In genomic region chr1:1157426-1157913, GRCh38 we compare ENCODE assay signal across 8 cellular contexts. TPM values are rescaled to one million over a fixed set of nuclear protein-coding genes. Genes with fewer than 3 reads are reported as not detected.
DNase-seq lines count a peak whose midpoint lies in the region; ATAC-seq and TF ChIP-seq lines count a peak whose summit lies in the region.

No MANE protein-coding gene starts in this region.

- no peaks in the 10 kb centered on the region for H3K4me1 Mint-ChIP-seq in activated naive CD4-positive, alpha-beta T cell treated with anti-CD3 and anti-CD28 coated beads for 36 hours (ENCODE audit: low read depth)

- H3K27ac Mint-ChIP-seq in activated naive CD4-positive, alpha-beta T cell treated with anti-CD3 and anti-CD28 coated beads for 36 hours: peak overlapping the region; percentile 46

- H3K18ac ChIP-seq in neuronal stem cell (ENCODE audit: low read length): peak overlapping the region; percentile 98

- H3K27me3 ChIP-seq in RWPE2 (ENCODE audit: insufficient read depth, poor library complexity, severe bottlenecking): no peaks in the 10 kb centered on the region
- H3K27me3 ChIP-seq in neuronal stem cell (ENCODE audit: control insufficient read depth in 3 of 3, insufficient read depth in 3 of 3, low read depth in 1 of 3, low read length in 3 of 3): no peaks in the 10 kb centered on the region

- peak overlapping the region; percentile 99 for H3K4ac ChIP-seq in neuronal stem cell (ENCODE audit: low read length)

- peak overlapping the region; percentile 75 for H3K4me3 Mint-ChIP-seq in activated naive CD4-positive, alpha-beta T cell treated with anti-CD3 and anti-CD28 coated beads for 36 hours

- intact Hi-C loops in activated naive CD4-positive, alpha-beta T cell treated with anti-CD3 and anti-CD28 coated beads for 36 hours (cut with micrococcal nuclease): loop anchor here (5.0 kb wide), 1 partner anchor 35 kb away; no protein-coding TSS in a partner anchor

- H3K4me3 ChIP-seq in RWPE2 (ENCODE audit: severe bottlenecking): peak overlapping the region; percentile 30
- H3K4me3 ChIP-seq in neuronal stem cell (ENCODE audit: low read length in 2 of 2): peak overlapping the region in 1 of 2 donors; percentile 81

- peak overlapping the region; percentile 77 for H3K9ac ChIP-seq in neuronal stem cell (ENCODE audit: low read depth, low read length, poor library complexity)

- peak overlapping the region; percentile 98 for H2BK5ac ChIP-seq in neuronal stem cell (ENCODE audit: low read length)

- peak overlapping the region; percentile 99 for H2BK15ac ChIP-seq in neuronal stem cell (ENCODE audit: low read length)

- H4K91ac ChIP-seq in neuronal stem cell (ENCODE audit: low read depth, low read length, poor library complexity): peak overlapping the region; percentile 85

- no peak overlapping the region for H2BK12ac ChIP-seq in neuronal stem cell (ENCODE audit: low read length)

- H3K4me2 ChIP-seq in neuronal stem cell (ENCODE audit: insufficient read depth, low read length, poor library complexity, severe bottlenecking): peak overlapping the region; percentile 97

- H2BK120ac ChIP-seq in neuronal stem cell (ENCODE audit: low read depth, low read length): peak overlapping the region; percentile 98

- H3K36me3 ChIP-seq in RWPE2 (ENCODE audit: low read depth) (no peaks in the 10 kb centered on the region), neuronal stem cell (replicated peaks in 1 of 2; ENCODE audit: control insufficient read depth in 2 of 2, insufficient read depth in 2 of 2, low read length in 2 of 2) (no peaks in the 10 kb centered on the region)

- no peaks in the 10 kb centered on the region for H3K36me3 Mint-ChIP-seq in activated naive CD4-positive, alpha-beta T cell treated with anti-CD3 and anti-CD28 coated beads for 36 hours (ENCODE audit: low read depth)

- peak overlapping the region; percentile 93 for H3K23ac ChIP-seq in neuronal stem cell (ENCODE audit: low read depth, low read length, poor library complexity)

- TF ChIP-seq CTCF in RWPE2 (IDR thresholded peaks at IDR 0.05; ENCODE audit: poor library complexity, severe bottlenecking): no peak

- peaks cover 1% of the 10 kb centered on the region for H3K79me1 ChIP-seq in neuronal stem cell (ENCODE audit: low read depth, low read length)

- peak overlapping the region; percentile 82 for H4K8ac ChIP-seq in neuronal stem cell (ENCODE audit: low read depth, low read length)

- H3K9me3 ChIP-seq in RWPE2 (ENCODE audit: severe bottlenecking) (no peaks in the 10 kb centered on the region), neuronal stem cell (replicated peaks in 1 of 2; ENCODE audit: control insufficient read depth in 2 of 2, insufficient read depth in 1 of 2, low read depth in 1 of 2, low read length in 2 of 2) (peaks cover 3 to 7% of the 10 kb centered on the region in 2 donors)

- no peaks in the 10 kb centered on the region for H3K27me3 Mint-ChIP-seq in activated naive CD4-positive, alpha-beta T cell treated with anti-CD3 and anti-CD28 coated beads for 36 hours (ENCODE audit: low read depth)

- peak overlapping the region; percentile 99 for H3K14ac ChIP-seq in neuronal stem cell (ENCODE audit: low read length)

- H3K27ac ChIP-seq in RWPE2 (ENCODE audit: poor library complexity, severe bottlenecking) (peak overlapping the region; percentile 65), neuronal stem cell (replicated peaks; ENCODE audit: low read length) (peak overlapping the region; percentile 79), temporal lobe (ENCODE audit: low read depth, low read length) (peak overlapping the region; percentile 97)

- H3K9me3 Mint-ChIP-seq in activated naive CD4-positive, alpha-beta T cell treated with anti-CD3 and anti-CD28 coated beads for 36 hours: peaks cover 17% of the 10 kb centered on the region

- peak overlapping the region; percentile 100 for H2AK5ac ChIP-seq in neuronal stem cell (ENCODE audit: low read depth, low read length)

- WGBS in neuronal stem cell (ENCODE audit: extremely low coverage in 2 of 2, insufficient read length in 2 of 2, insufficient replicate concordance in 1 of 2), 2 donors: no CpG with 5 or more reads among the region's 29 CpGs

- CTCF ChIA-PET in activated naive CD4-positive, alpha-beta T cell treated with anti-CD3 and anti-CD28 coated beads for 36 hours (lab: Charles Lee): interaction anchor here (0.6 to 1.2 kb wide), 2 partner anchors 19 to 35 kb away, joined by 3 to 4 read pairs; no protein-coding TSS in a partner anchor

- ATAC-seq in HG02973 (IDR thresholded peaks at IDR 0.05; ENCODE audit: unreplicated experiment) (peak; percentile 50), RWPE2 (ENCODE audit: low read depth) (peak; percentile 91), HG03039 (IDR thresholded peaks at IDR 0.05; ENCODE audit: unreplicated experiment) (no peak)

- DNase-seq in EH (ENCODE audit: low read depth) (peak; percentile 93), RWPE2 (ENCODE audit: low spot score) (peak; percentile 91), foreskin melanocyte (peak; percentile 74), neuronal stem cell (ENCODE audit: low spot score) (peak; percentile 51)
- peak; percentile 79 for DNase-seq in activated naive CD4-positive, alpha-beta T cell treated with anti-CD3 and anti-CD28 coated beads for 36 hours

- H2AFZ ChIP-seq in neuronal stem cell (ENCODE audit: low read length): peak overlapping the region; percentile 96

- H3K4me1 ChIP-seq in RWPE2 (ENCODE audit: insufficient read depth, poor library complexity, severe bottlenecking) (peaks cover 7% of the 10 kb centered on the region), neuronal stem cell (ENCODE audit: control insufficient read depth in 2 of 2, insufficient read depth in 1 of 2, low read depth in 1 of 2, low read length in 2 of 2) (peaks cover 5 to 16% of the 10 kb centered on the region in 2 donors)

RNA-seq across cellular contexts. Expression of gene TTLL10, which starts 16.2 kb away (rescaled TPM):
- total RNA-seq in activated naive CD4-positive, alpha-beta T cell treated with anti-CD3 and anti-CD28 coated beads for 36 hours: not detected
- 1.3 TPM for polyA plus RNA-seq in neuronal stem cell (2013, experiment 1 of 2)
- 1.3 TPM for polyA plus RNA-seq in neuronal stem cell (2013, experiment 2 of 2)
- total RNA-seq in temporal lobe: not detected

RNA-seq across cellular contexts. Expression of gene C1orf159, which starts 41.6 kb away (rescaled TPM):
- 10 to 100 TPM; 14.9 to 18.6 TPM for total RNA-seq in activated naive CD4-positive, alpha-beta T cell treated with anti-CD3 and anti-CD28 coated beads for 36 hours
- 12.3 TPM for polyA plus RNA-seq in neuronal stem cell (2013, experiment 1 of 2)
- polyA plus RNA-seq in neuronal stem cell (2013, experiment 2 of 2): 11.7 TPM
- total RNA-seq in temporal lobe: 6.4 TPM

RNA-seq across cellular contexts. Expression of gene TNFRSF18, which starts 48.9 kb away (rescaled TPM):
- 10 to 100 TPM; 30.7 to 31.0 TPM for total RNA-seq in activated naive CD4-positive, alpha-beta T cell treated with anti-CD3 and anti-CD28 coated beads for 36 hours
- polyA plus RNA-seq in neuronal stem cell (2013, experiment 1 of 2): 0.21 TPM
- polyA plus RNA-seq in neuronal stem cell (2013, experiment 2 of 2): 0.36 TPM
- not detected for total RNA-seq in temporal lobe

RNA-seq across cellular contexts. Expression of gene TNFRSF4, which starts 56.5 kb away (rescaled TPM):
- 100 to 1,000 TPM; 107 to 110 TPM for total RNA-seq in activated naive CD4-positive, alpha-beta T cell treated with anti-CD3 and anti-CD28 coated beads for 36 hours
- polyA plus RNA-seq in neuronal stem cell (2013, experiment 1 of 2): 0.06 TPM
- polyA plus RNA-seq in neuronal stem cell (2013, experiment 2 of 2): 0.08 TPM
- total RNA-seq in temporal lobe: not detected

Comparison
In these comparisons a context has a peak if more than half of its experiments do, and no peak if none do; other contexts are left out.
1. RNA of gene TNFRSF18, which starts 48.9 kb away (total RNA-seq): 30.7 to 31.0 TPM in activated naive CD4-positive, alpha-beta T cell treated with anti-CD3 and anti-CD28 coated beads for 36 hours; not detected in temporal lobe (single experiment); every median in the first group is over 10 times any median in the second.
2. Peak in every context shown above with its lines, with median percentiles within 50 percentile points of each other: DNase-seq and H3K27ac ChIP-seq.